29 cellular contexts compared by ENCODE assay signal in genomic region chr10:112365451-112365850, GRCh38.
"Had no signal": no experiment of that assay in that cellular context is flagged by ENCODE, and none has a peak within 500 bp of the region (broad histone marks: within the 10 kb centered on the region; RNA-seq: fewer than 3 reads in every experiment).

No MANE protein-coding gene starts in this region.

- H3K27ac ChIP-seq: RWPE1 had no signal

- DNase-seq: activated B cell treated with CpG ODN at 0.5 μM for 24 hours; activated CD4-positive, alpha-beta memory T cell treated with anti-CD3 and anti-CD28 coated beads for 36 hours; activated CD4-positive, alpha-beta T cell treated with anti-CD3 and anti-CD28 coated beads for 1 hour; activated CD4-positive, alpha-beta T cell treated with anti-CD3 and anti-CD28 coated beads, Interleukin-2, amount 10 ng/mL, durations not matched to agents 24 days and 14 days; activated CD8-positive, alpha-beta memory T cell treated with anti-CD3 and anti-CD28 coated beads for 24 hours; activated gamma-delta T cell treated with Interleukin-2 at 50 U/mL for 16 hours; activated naive CD4-positive, alpha-beta T cell treated with anti-CD3 and anti-CD28 coated beads, Interleukin-2, amount 10 ng/mL, durations not matched to agents 7 days and 5 days; activated naive CD8-positive, alpha-beta T cell treated with anti-CD3 and anti-CD28 coated beads for 36 hours; activated T-cell treated with anti-CD3 and anti-CD28 coated beads, Interleukin-2, amount 50 U/mL, for 48 hours; aorta; central memory CD4-positive, alpha-beta T cell; MG63; MV-4-11; NCI-H1092 treated with DMSO at 0.1 percent for 48 hours; NCI-H1417 treated with DMSO at 0.1 percent for 48 hours; NCI-H1694; NCI-H2029; NCI-H2107; NCI-H345; NCI-H510A; NCI-H69; NK-92 treated with Interleukin-12 subunit alpha and Interleukin-12 subunit beta, amount 100 ng/mL, for 24 hours; OCI-M1; SHP77 treated with DMSO at 0.1 percent for 48 hours; T-helper 17 cell; T-helper 9 cell had no signal

- H3K27me3 ChIP-seq: MG63 had no signal

- H3K36me3 Mint-ChIP-seq: activated CD4-positive, alpha-beta memory T cell treated with anti-CD3 and anti-CD28 coated beads for 36 hours; activated naive CD4-positive, alpha-beta T cell treated with anti-CD3 and anti-CD28 coated beads, Interleukin-2, amount 10 ng/mL, durations not matched to agents 7 days and 5 days; activated naive CD8-positive, alpha-beta T cell treated with anti-CD3 and anti-CD28 coated beads for 36 hours had no signal

- H3K4me3 ChIP-seq: MG63 had no signal

- H3K27ac Mint-ChIP-seq: activated B cell treated with CpG ODN at 0.5 μM for 24 hours; activated CD4-positive, alpha-beta memory T cell treated with anti-CD3 and anti-CD28 coated beads for 36 hours; activated CD4-positive, alpha-beta T cell treated with anti-CD3 and anti-CD28 coated beads, Interleukin-2, amount 10 ng/mL, durations not matched to agents 24 days and 14 days; activated naive CD4-positive, alpha-beta T cell treated with anti-CD3 and anti-CD28 coated beads, Interleukin-2, amount 10 ng/mL, durations not matched to agents 7 days and 5 days; activated naive CD8-positive, alpha-beta T cell treated with anti-CD3 and anti-CD28 coated beads for 36 hours; activated T-helper 17 cell treated with anti-CD3 and anti-CD28 coated beads, Interleukin-2, amount 50 U/mL, for 72 hours; T-helper 17 cell had no signal

- H3K9me3 ChIP-seq: MG63 had no signal

- H3K4me3 Mint-ChIP-seq: activated B cell treated with CpG ODN at 0.5 μM for 24 hours; activated CD4-positive, alpha-beta memory T cell treated with anti-CD3 and anti-CD28 coated beads for 36 hours; activated CD4-positive, alpha-beta T cell treated with anti-CD3 and anti-CD28 coated beads, Interleukin-2, amount 10 ng/mL, durations not matched to agents 24 days and 14 days; activated naive CD4-positive, alpha-beta T cell treated with anti-CD3 and anti-CD28 coated beads, Interleukin-2, amount 10 ng/mL, durations not matched to agents 7 days and 5 days; activated naive CD8-positive, alpha-beta T cell treated with anti-CD3 and anti-CD28 coated beads for 36 hours; activated T-helper 17 cell treated with anti-CD3 and anti-CD28 coated beads, Interleukin-2, amount 50 U/mL, for 72 hours; T-helper 17 cell had no signal

- H3K4me1 Mint-ChIP-seq: activated naive CD4-positive, alpha-beta T cell treated with anti-CD3 and anti-CD28 coated beads, Interleukin-2, amount 10 ng/mL, durations not matched to agents 7 days and 5 days; activated naive CD8-positive, alpha-beta T cell treated with anti-CD3 and anti-CD28 coated beads for 36 hours; activated T-helper 17 cell treated with anti-CD3 and anti-CD28 coated beads, Interleukin-2, amount 50 U/mL, for 72 hours had no signal

- H3K36me3 ChIP-seq: MG63 had no signal

- ATAC-seq: activated T-helper 17 cell treated with anti-CD3 and anti-CD28 coated beads, Interleukin-2, amount 50 U/mL, for 72 hours; Panc1; T-helper 17 cell had no signal

- H3K27me3 Mint-ChIP-seq: activated CD4-positive, alpha-beta memory T cell treated with anti-CD3 and anti-CD28 coated beads for 36 hours; activated naive CD8-positive, alpha-beta T cell treated with anti-CD3 and anti-CD28 coated beads for 36 hours had no signal

- H3K9me3 Mint-ChIP-seq: activated B cell treated with CpG ODN at 0.5 μM for 24 hours; activated CD4-positive, alpha-beta memory T cell treated with anti-CD3 and anti-CD28 coated beads for 36 hours; activated CD4-positive, alpha-beta T cell treated with anti-CD3 and anti-CD28 coated beads, Interleukin-2, amount 10 ng/mL, durations not matched to agents 24 days and 14 days; activated naive CD4-positive, alpha-beta T cell treated with anti-CD3 and anti-CD28 coated beads, Interleukin-2, amount 10 ng/mL, durations not matched to agents 7 days and 5 days; activated naive CD8-positive, alpha-beta T cell treated with anti-CD3 and anti-CD28 coated beads for 36 hours; activated T-helper 17 cell treated with anti-CD3 and anti-CD28 coated beads, Interleukin-2, amount 50 U/mL, for 72 hours had no signal
